Comparison of ENCODE assay signal across 8 cellular contexts in the genomic region with DNA sequence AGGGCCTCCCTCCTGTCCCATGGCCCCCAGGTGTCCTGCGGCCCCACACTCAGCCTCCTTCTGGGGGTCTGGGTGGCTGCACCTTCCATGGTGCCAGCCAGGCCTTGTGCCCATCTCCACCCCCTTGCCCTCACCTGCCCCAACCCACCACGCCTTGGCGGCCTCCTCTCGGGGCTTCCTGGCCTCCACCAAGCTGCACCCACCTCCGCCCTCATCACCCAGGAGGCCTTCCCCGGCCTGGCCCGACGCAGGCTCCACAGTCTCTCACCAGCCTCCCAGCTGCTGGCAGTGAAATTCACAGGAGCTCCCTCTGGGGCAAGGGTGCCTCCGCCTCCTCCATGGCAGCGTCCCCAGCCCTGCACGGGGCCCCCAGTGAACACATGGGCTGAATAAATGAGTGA. TPM values are rescaled to one million over a fixed set of nuclear protein-coding genes. Genes with fewer than 3 reads are reported as not detected.
DNase-seq lines count a peak whose midpoint lies in the region; ATAC-seq, FAIRE-seq and TF ChIP-seq lines count a peak whose summit lies in the region.

No MANE protein-coding gene starts in this region.

- H3K36me3 Mint-ChIP-seq in Caco-2 (ENCODE audit: insufficient read depth, unreplicated experiment) (peaks cover 9% of the 10 kb centered on the region), glutamatergic neuron (ENCODE audit: unreplicated experiment) (no peaks in the 10 kb centered on the region)
- H3K36me3 Mint-ChIP-seq in T-helper 2 cell treated with Interferon-gamma antibody and Interleukin-4, amounts not matched to agents 5 μg/mL and 100 μg/mL, for 36 hours (ENCODE audit: low read depth), result no peaks in the 10 kb centered on the region

- H3K9me3 Mint-ChIP-seq in Caco-2 (ENCODE audit: unreplicated experiment) (no peaks in the 10 kb centered on the region), glutamatergic neuron (ENCODE audit: unreplicated experiment) (peaks cover 6% of the 10 kb centered on the region)
- H3K9me3 Mint-ChIP-seq in T-helper 2 cell treated with Interferon-gamma antibody and Interleukin-4, amounts not matched to agents 5 μg/mL and 100 μg/mL, for 36 hours, result no peaks in the 10 kb centered on the region

- DNase-seq in Caco-2, result no peak
- DNase-seq in T-helper 2 cell treated with Interferon-gamma antibody and Interleukin-4, amounts not matched to agents 5 μg/mL and 100 μg/mL, for 36 hours (ENCODE audit: low spot score), result no peak
- DNase-seq in cardiac muscle cell (ENCODE audit: low read depth in 1 of 2, low spot score in 1 of 2), result no peak
- DNase-seq in prostate gland (ENCODE audit: low spot score), result no peak
- no peak for DNase-seq in GM19239 (ENCODE audit: insufficient read length, low spot score)
- no peak for DNase-seq in glutamatergic neuron

- no TSS peak for BruUV-seq in Caco-2 (replicated peaks; lab: Mats Ljungman, UMichigan)

- TF ChIP-seq CTCF in Caco-2 (IDR thresholded peaks at IDR 0.05; ENCODE audit: insufficient read depth in 1 of 2, low read depth in 1 of 2, low read length in 1 of 2, severe bottlenecking in 1 of 2, unreplicated experiment in 1 of 2), result no peak
- TF ChIP-seq CTCF in cardiac muscle cell (IDR thresholded peaks at IDR 0.05; ENCODE audit: low read depth, low read length), result no peak
- no peak for TF ChIP-seq CTCF in prostate gland (IDR thresholded peaks at IDR 0.05)
- TF ChIP-seq CTCF in glutamatergic neuron (IDR thresholded peaks at IDR 0.05; ENCODE audit: partially characterized antibody, unreplicated experiment), result no peak

- peak overlapping the region; percentile 79 for H3K27ac ChIP-seq in cardiac muscle cell
- peak overlapping the region; percentile 97 to 99 for H3K27ac ChIP-seq in prostate gland

- no peak for TF ChIP-seq POLR2A in prostate gland (IDR thresholded peaks at IDR 0.05)

- H3K36me3 ChIP-seq in Caco-2 (ENCODE audit: control insufficient read depth, insufficient read depth, low read length) (no peaks in the 10 kb centered on the region), cardiac muscle cell (no peaks in the 10 kb centered on the region), prostate gland (no peaks in the 10 kb centered on the region)

- H3K27me3 ChIP-seq in Caco-2 (replicated peaks; ENCODE audit: control insufficient read depth, insufficient read depth, low read length), result no peaks in the 10 kb centered on the region
- H3K27me3 ChIP-seq in cardiac muscle cell, result no peaks in the 10 kb centered on the region
- H3K27me3 ChIP-seq in prostate gland (replicated peaks; ENCODE audit: insufficient read depth), result no peaks in the 10 kb centered on the region

- 0 out of 2 replicates have a peak, but pooled peaks cover 5% of the 10 kb centered on the region for H3K9me3 ChIP-seq in Caco-2
- no peaks in the 10 kb centered on the region for H3K9me3 ChIP-seq in cardiac muscle cell (ENCODE audit: low read depth)
- no peaks in the 10 kb centered on the region for H3K9me3 ChIP-seq in prostate gland

- ATAC-seq in HG03095 (IDR thresholded peaks at IDR 0.05; ENCODE audit: unreplicated experiment) (no peak), GM21717 (IDR thresholded peaks at IDR 0.05; ENCODE audit: unreplicated experiment) (no peak)

- FAIRE-seq in GM19239 (lab: Jason Lieb, UNC), result no peak

- H3K27ac Mint-ChIP-seq in Caco-2 (ENCODE audit: unreplicated experiment) (peak overlapping the region; percentile 83), glutamatergic neuron (ENCODE audit: unreplicated experiment) (no peak overlapping the region)
- H3K27ac Mint-ChIP-seq in T-helper 2 cell treated with Interferon-gamma antibody and Interleukin-4, amounts not matched to agents 5 μg/mL and 100 μg/mL, for 36 hours, result no peak overlapping the region

- WGBS in prostate gland, result 37% methylated on average over 11 of the region's 11 CpGs

- H3K4me1 ChIP-seq in Caco-2, result peaks cover 14% of the 10 kb centered on the region
- H3K4me1 ChIP-seq in cardiac muscle cell (ENCODE audit: low read depth), result peaks cover 14% of the 10 kb centered on the region
- peaks cover 2% of the 10 kb centered on the region for H3K4me1 ChIP-seq in prostate gland (replicated peaks)

- CTCF ChIA-PET in Caco-2 (lab: Charles Lee), result interaction anchor here (0.6 to 2.7 kb wide), 12 partner anchors 12 to 107 kb away, joined by 3 to 22 read pairs (median 4); no protein-coding TSS in a partner anchor

- H3K4me1 Mint-ChIP-seq in Caco-2 (ENCODE audit: low read depth, unreplicated experiment), result no peaks in the 10 kb centered on the region
- peaks cover 5% of the 10 kb centered on the region for H3K4me1 Mint-ChIP-seq in T-helper 2 cell treated with Interferon-gamma antibody and Interleukin-4, amounts not matched to agents 5 μg/mL and 100 μg/mL, for 36 hours (ENCODE audit: low read depth)
- peaks cover 8% of the 10 kb centered on the region for H3K4me1 Mint-ChIP-seq in glutamatergic neuron (ENCODE audit: low read depth, unreplicated experiment)

- H3K4me3 ChIP-seq in Caco-2 (ENCODE audit: low read depth, low read length) (0 out of 2 replicates have a peak overlapping the region, but pooled peaks have one; percentile 13), cardiac muscle cell (no peak overlapping the region), prostate gland (peak overlapping the region in 1 of 2 donors; percentile 53)

- intact Hi-C loops in Caco-2 (cut with micrococcal nuclease; ENCODE audit: unreplicated experiment), result loop anchor here (1.0 kb wide), 2 partner anchors 23 to 103 kb away; no protein-coding TSS in a partner anchor
- intact Hi-C loops in prostate gland (cut with DNase I), result no loop called here

- POLR2A ChIA-PET in Caco-2 (lab: Charles Lee), result interaction anchor here (0.5 to 3.3 kb wide), 3 partner anchors 13 to 570 kb away, joined by 3 to 36 read pairs (median 6); no protein-coding TSS in a partner anchor

- H3K27me3 Mint-ChIP-seq in Caco-2 (ENCODE audit: insufficient read depth, unreplicated experiment), result no peaks in the 10 kb centered on the region
- peaks cover 3% of the 10 kb centered on the region for H3K27me3 Mint-ChIP-seq in T-helper 2 cell treated with Interferon-gamma antibody and Interleukin-4, amounts not matched to agents 5 μg/mL and 100 μg/mL, for 36 hours (ENCODE audit: low read depth)
- peaks cover 7% of the 10 kb centered on the region for H3K27me3 Mint-ChIP-seq in glutamatergic neuron (ENCODE audit: unreplicated experiment)

- H3K4me3 Mint-ChIP-seq in Caco-2 (ENCODE audit: unreplicated experiment) (peak overlapping the region; percentile 73), glutamatergic neuron (ENCODE audit: unreplicated experiment) (no peak overlapping the region)
- H3K4me3 Mint-ChIP-seq in T-helper 2 cell treated with Interferon-gamma antibody and Interleukin-4, amounts not matched to agents 5 μg/mL and 100 μg/mL, for 36 hours, result peak overlapping the region; percentile 82

RNA-seq across cellular contexts. Expression of a gene that starts 35.9 kb away (rescaled TPM):
- total RNA-seq in Caco-2 (2022) (0.57 and 0.77 TPM in 2 replicates), cardiac muscle cell (not detected in 2 replicates), prostate gland (1 to 10 TPM; 7.5 to 7.7 TPM), glutamatergic neuron (ENCODE audit: unreplicated experiment) (0.37 TPM)
- polyA plus RNA-seq in cardiac muscle cell, result not detected in 2 replicates
